ENCODE assay signal across 9 cellular contexts in the genomic region with DNA sequence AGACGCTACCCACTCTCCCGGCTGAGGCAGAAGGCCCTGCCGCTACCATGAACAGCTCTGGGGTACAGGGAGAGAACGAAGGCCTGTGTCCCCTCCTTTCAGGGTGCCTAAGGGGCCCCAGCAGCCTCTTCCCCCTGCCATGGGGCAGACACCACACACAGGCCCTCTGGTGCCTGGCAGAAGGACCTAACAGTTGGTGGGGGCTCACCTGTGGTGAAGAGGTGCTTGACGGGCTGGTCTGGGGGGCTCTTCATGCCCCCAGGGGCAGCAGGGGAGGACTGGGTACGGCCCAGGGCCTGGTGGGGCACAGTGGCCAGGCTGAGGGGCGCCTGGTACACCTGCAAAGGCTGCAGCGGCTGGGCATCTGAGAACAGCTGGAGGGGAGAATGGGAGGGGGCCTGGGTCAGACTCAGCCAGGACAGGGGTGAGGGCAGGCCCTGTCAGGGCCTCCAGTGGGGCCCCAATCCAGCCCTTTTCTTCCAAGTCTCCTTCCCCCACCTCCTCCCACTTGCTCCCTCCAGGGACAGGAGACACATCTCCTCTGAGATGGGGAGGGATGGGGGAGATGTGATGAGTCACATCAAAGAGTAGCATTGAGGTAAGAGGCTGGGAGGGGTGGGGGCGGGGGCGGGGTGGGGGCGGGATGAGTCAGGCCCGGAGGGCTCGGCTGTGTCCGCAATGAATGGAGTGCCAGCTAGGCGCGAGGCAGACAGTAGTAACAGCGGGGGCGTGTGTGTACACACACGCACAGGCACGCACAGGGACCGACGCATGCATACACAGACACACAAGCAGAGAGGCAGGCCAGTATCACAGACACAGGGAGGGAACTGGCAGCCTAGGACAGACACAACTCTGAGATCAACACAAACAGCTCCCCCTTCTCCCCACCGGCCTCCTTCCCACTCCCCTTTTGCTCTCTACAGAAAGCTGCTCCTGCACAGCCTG. TPM values are rescaled to one million over a fixed set of nuclear protein-coding genes. Genes with fewer than 3 reads are reported as not detected.
DNase-seq lines count a peak whose midpoint lies in the region; ATAC-seq and TF ChIP-seq lines count a peak whose summit lies in the region.
"Had no signal": no experiment of that assay in that cellular context is flagged by ENCODE, and none has a peak within 500 bp of the region (broad histone marks: within the 10 kb centered on the region; RNA-seq: fewer than 3 reads in every experiment).

No MANE protein-coding gene starts in this region.

- no peaks in the 10 kb centered on the region for H3K4me1 ChIP-seq in gastrocnemius medialis

- no peaks in the 10 kb centered on the region for H3K27me3 Mint-ChIP-seq in activated T-cell treated with anti-CD3 and anti-CD28 coated beads, Interleukin-2, amount 50 U/mL, for 72 hours (ENCODE audit: low read depth)

- H3K36me3 Mint-ChIP-seq in activated T-cell treated with anti-CD3 and anti-CD28 coated beads, Interleukin-2, amount 50 U/mL, for 72 hours (ENCODE audit: insufficient read depth in 2 of 2) = peaks cover 0 to 4% of the 10 kb centered on the region in 2 donors

- H3K27ac ChIP-seq in gastrocnemius medialis = peak overlapping the region; percentile 55 to 75 (median 68)
- H3K27ac ChIP-seq: neutrophil had no signal

- in situ Hi-C loops in gastrocnemius medialis (cut with MboI; ENCODE audit: low sequenced_read_pairs in 4 of 4) = no loop called here

- peaks cover 0 to 88% of the 10 kb centered on the region in 2 donors for H3K36me3 ChIP-seq in gastrocnemius medialis

- no peaks in the 10 kb centered on the region for H3K27me3 ChIP-seq in gastrocnemius medialis
- H3K27me3 ChIP-seq: neutrophil had no signal

- H3K4me3 Mint-ChIP-seq in activated T-cell treated with anti-CD3 and anti-CD28 coated beads, Interleukin-2, amount 50 U/mL, for 72 hours = peak overlapping the region in 1 of 2 donors; percentile 46

- H3K9me3 ChIP-seq in gastrocnemius medialis = no peaks in the 10 kb centered on the region
- H3K9me3 ChIP-seq: neutrophil had no signal

- no peak for TF ChIP-seq CTCF in gastrocnemius medialis (IDR thresholded peaks at IDR 0.05 in 4 of 5, conservative IDR thresholded peaks at IDR 0.05 in 1 of 5)

- H3K9me3 Mint-ChIP-seq in activated T-cell treated with anti-CD3 and anti-CD28 coated beads, Interleukin-2, amount 50 U/mL, for 72 hours = no peaks in the 10 kb centered on the region

- H3K4me3 ChIP-seq in gastrocnemius medialis = no peak overlapping the region

- TF ChIP-seq POLR2A in gastrocnemius medialis (IDR thresholded peaks at IDR 0.05) = no peak

- intact Hi-C loops in gastrocnemius medialis (cut with DNase I; ENCODE audit: low total_unique reads) = no loop called here

- DNase-seq in COLO668 (lab: John Stamatoyannopoulos, UW; ENCODE audit: unreplicated experiment) (peak; percentile 21), NCI-H226 (peak; percentile 89), fibroblast of the conjunctiva (ENCODE audit: low read depth) (peak; percentile 83), gastrocnemius medialis (peak in 1 of 2 donors; percentile 53), NAMALWA (ENCODE audit: low spot score) (no peak)
- DNase-seq in activated T-cell treated with anti-CD3 and anti-CD28 coated beads, Interleukin-2, amount 50 U/mL, for 72 hours = peak; percentile 62 to 75

- peak; percentile 92 to 93 for ATAC-seq in activated T-cell treated with anti-CD3 and anti-CD28 coated beads, Interleukin-2, amount 50 U/mL, for 72 hours (replicated peaks in 1 of 2)
- ATAC-seq in gastrocnemius medialis = peak; percentile 60 to 65
- no peak for ATAC-seq in GM18858 (IDR thresholded peaks at IDR 0.05; ENCODE audit: unreplicated experiment)
- no peak for ATAC-seq in GM18520 (IDR thresholded peaks at IDR 0.05; ENCODE audit: unreplicated experiment)

- H3K4me1 Mint-ChIP-seq in activated T-cell treated with anti-CD3 and anti-CD28 coated beads, Interleukin-2, amount 50 U/mL, for 72 hours (ENCODE audit: low read depth) = peaks cover 22% of the 10 kb centered on the region

- no peak overlapping the region for H3K27ac Mint-ChIP-seq in activated T-cell treated with anti-CD3 and anti-CD28 coated beads, Interleukin-2, amount 50 U/mL, for 72 hours

RNA-seq across cellular contexts. Expression of gene G6PC3, which starts 16.1 kb away (rescaled TPM):
- total RNA-seq in activated T-cell treated with anti-CD3 and anti-CD28 coated beads, Interleukin-2, amount 50 U/mL, for 72 hours = 10 to 100 TPM; 18.4 to 19.7 TPM
- 10 to 100 TPM; 30.5 to 40.5 (median 36.4) TPM for total RNA-seq in gastrocnemius medialis

RNA-seq across cellular contexts. Expression of gene LSM12, which starts 20.2 kb away (rescaled TPM):
- 10 to 100 TPM; 46.0 to 52.8 TPM for total RNA-seq in activated T-cell treated with anti-CD3 and anti-CD28 coated beads, Interleukin-2, amount 50 U/mL, for 72 hours
- 10 to 100 TPM; 41.6 to 79.0 (median 56.5) TPM for total RNA-seq in gastrocnemius medialis

RNA-seq across cellular contexts. Expression of gene HDAC5, which starts 36.8 kb away (rescaled TPM):
- total RNA-seq in activated T-cell treated with anti-CD3 and anti-CD28 coated beads, Interleukin-2, amount 50 U/mL, for 72 hours = 10 to 100 TPM; 34.7 to 37.8 TPM
- 100 to 1,000 TPM in 2 of 4 donors, 10 to 100 TPM in 2; 36.5 to 301 (median 88.0) TPM for total RNA-seq in gastrocnemius medialis

RNA-seq across cellular contexts. Expression of gene HROB, which starts 55.1 kb away (rescaled TPM):
- total RNA-seq in activated T-cell treated with anti-CD3 and anti-CD28 coated beads, Interleukin-2, amount 50 U/mL, for 72 hours = 10 to 100 TPM; 20.7 to 27.8 TPM
- total RNA-seq in gastrocnemius medialis = 1 to 10 TPM in 3 of 4 donors, under 1 TPM in 1; 0.97 to 7.4 (median 1.9) TPM

Comparison
In these comparisons a context has a peak if more than half of its experiments do, and no peak if none do; other contexts are left out.
1. ATAC-seq: peak in activated T-cell treated with anti-CD3 and anti-CD28 coated beads, Interleukin-2, amount 50 U/mL, for 72 hours (2 of 2) and gastrocnemius medialis (2 of 2); none in GM18858 (single experiment) and GM18520 (single experiment).